ENCODE assay signal across 3 cellular contexts in genomic region chr3:166171695-166172094, GRCh38.
TF ChIP-seq lines count a peak whose summit lies in the region.

No MANE protein-coding gene starts in this region.

TF ChIP-seq in HepG2, 621 proteins besides CTCF, POLR2A, EP300 and RAD21:
- TF ChIP-seq FOXC1 (CRISPR knock-in tag; IDR thresholded peaks at IDR 0.05; ENCODE audit: borderline replicate concordance), result no peak
- no peak for TF ChIP-seq AHR (CRISPR knock-in tag; IDR thresholded peaks at IDR 0.05)
- peak; percentile 42 to 75; a peak in 3 of 4 replicates for TF ChIP-seq MAFK (conservative IDR thresholded peaks at IDR 0.05 in 1 of 2, IDR thresholded peaks at IDR 0.05 in 1 of 2; ENCODE audit: low read length in 2 of 2)
- TF ChIP-seq MAFF (IDR thresholded peaks at IDR 0.05; ENCODE audit: low read depth, low read length), result peak; percentile 50; the same call in 1 of the 2 replicates

TF ChIP-seq in IMR-90, 13 proteins besides CTCF, POLR2A, EP300 and RAD21:
- TF ChIP-seq MAFK (IDR thresholded peaks at IDR 0.05; ENCODE audit: low read depth, low read length) (peak; percentile 77), SMC3 (IDR thresholded peaks at IDR 0.05; ENCODE audit: low read depth, low read length) (no peak)

TF ChIP-seq in K562, 482 proteins besides CTCF, POLR2A, EP300 and RAD21:
- peak; percentile 52; the same call in 1 of the 2 replicates for TF ChIP-seq ZNF316 (IDR thresholded peaks at IDR 0.05)
- TF ChIP-seq SP1 (CRISPR knock-in tag; IDR thresholded peaks at IDR 0.05), result no peak
- TF ChIP-seq RBBP5 (IDR thresholded peaks at IDR 0.05; ENCODE audit: borderline replicate concordance, insufficient read depth, low read length, poor library complexity, severe bottlenecking), result no peak
